In the genomic region with DNA sequence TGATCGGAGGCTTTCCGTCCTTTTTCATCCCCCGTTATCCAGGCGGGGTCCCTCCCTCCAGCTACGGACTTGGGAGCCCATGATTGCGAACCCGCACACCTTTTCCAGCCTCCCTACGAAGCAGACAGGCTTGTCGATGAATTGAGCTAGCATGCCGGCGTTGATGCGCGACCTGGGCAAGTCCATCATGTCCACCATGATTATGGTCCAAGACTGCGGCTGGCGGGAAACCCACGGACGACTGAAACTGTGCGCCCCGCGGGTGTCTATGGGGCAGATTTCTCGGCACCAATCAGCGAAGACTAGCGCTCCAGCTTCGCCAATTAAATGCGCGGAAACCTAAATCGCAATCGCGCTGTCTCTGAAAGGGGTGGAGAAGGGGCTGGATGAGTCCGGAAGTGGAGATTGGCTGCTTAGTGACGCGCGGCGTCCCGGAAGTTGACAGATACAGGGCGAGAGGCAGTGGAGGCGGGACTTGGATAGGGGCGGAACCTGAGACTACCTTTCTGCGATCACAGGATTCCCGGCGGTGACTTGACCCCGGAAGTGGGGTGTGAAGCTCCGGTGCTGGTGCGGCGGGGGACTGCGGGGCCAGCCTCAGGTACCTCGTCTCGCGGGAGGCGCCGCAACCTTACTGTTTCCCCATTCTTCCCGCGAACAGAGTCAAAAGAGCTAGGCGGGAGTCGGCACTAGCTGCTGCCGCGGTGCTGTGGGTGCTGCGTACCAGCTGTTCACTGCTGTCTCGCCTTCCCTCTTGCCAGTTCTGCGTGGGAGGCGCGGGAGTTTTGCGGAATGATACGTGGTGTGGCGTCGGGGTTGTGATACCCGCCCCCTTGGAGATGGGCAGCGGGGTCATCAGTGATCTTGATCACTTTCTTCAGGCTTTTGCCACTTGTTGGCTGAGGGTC, we compare ENCODE assay signal across 8 cellular contexts.
A peak's percentile ranks its signal among the peaks of the same experiment; 100 is the strongest.
DNase-seq lines count a peak whose midpoint lies in the region; ATAC-seq lines count a peak whose summit lies in the region.

A gene (plus strand): TSS at position 532 of the 908 bp plus-strand sequence. CDS start 32,620 bp downstream, outside the sequence.

- peak within 1 kb of the TSS; percentile 82 to 97 (median 93) for H3K4me2 ChIP-seq in BLaER1 treated with 17β-estradiol and CSF1 and Interleukin-3, amounts not matched to agents 10 nM and 100 nM

- H3K27me3 ChIP-seq in BLaER1 treated with 17β-estradiol and CSF1 and Interleukin-3, amounts not matched to agents 10 nM and 100 nM: no peaks in the 10 kb centered on the region

- H3K9me3 ChIP-seq in BLaER1 treated with 17β-estradiol and CSF1 and Interleukin-3, amounts not matched to agents 10 nM and 100 nM (replicated peaks in 1 of 11): no peaks in the 10 kb centered on the region

- no peaks in the 10 kb centered on the region; a peak in 1 of 22 replicates for H4K20me1 ChIP-seq in BLaER1 treated with 17β-estradiol and CSF1 and Interleukin-3, amounts not matched to agents 10 nM and 100 nM

- H3K36me3 ChIP-seq in BLaER1 treated with 17β-estradiol and CSF1 and Interleukin-3, amounts not matched to agents 10 nM and 100 nM: peaks cover 9 to 27% (median 18%) of the 10 kb centered on the region in 11 experiments; a peak in 16 of 22 replicates

- DNase-seq in NCI-H748 (lab: John Stamatoyannopoulos, UW; ENCODE audit: unreplicated experiment) (peak; percentile 100), cortex of kidney (lab: John Stamatoyannopoulos, UW) (peak; percentile 94), left kidney (ENCODE audit: low read depth, low spot score) (peak; percentile 100)
- peak; percentile 97 for DNase-seq in activated CD4-positive, alpha-beta T cell treated with anti-CD3 and anti-CD28 coated beads, Interleukin-2, amount 50 U/mL, for 1 hour
- peak; percentile 96 to 97 for DNase-seq in stimulated activated CD4-positive, alpha-beta T cell treated with anti-CD3 and anti-CD28 coated beads, Interleukin-2, amount 100 ng/mL, for 24 hours

- H3K4me3 ChIP-seq in BLaER1 treated with 17β-estradiol and CSF1 and Interleukin-3, amounts not matched to agents 10 nM and 100 nM: peak within 1 kb of the TSS; percentile 74 to 89 (median 83)

- peak within 1 kb of the TSS; percentile 80 to 86 (median 85) for H3K9ac ChIP-seq in BLaER1 treated with 17β-estradiol and CSF1 and Interleukin-3, amounts not matched to agents 10 nM and 100 nM

- ATAC-seq in GM19351 (IDR thresholded peaks at IDR 0.05; ENCODE audit: unreplicated experiment) (peak; percentile 95), HG03521 (IDR thresholded peaks at IDR 0.05; ENCODE audit: unreplicated experiment) (peak; percentile 98)

- H3K4me1 ChIP-seq in BLaER1 treated with 17β-estradiol and CSF1 and Interleukin-3, amounts not matched to agents 10 nM and 100 nM: peaks cover 17 to 24% (median 21%) of the 10 kb centered on the region in 10 experiments

- peak within 1 kb of the TSS; percentile 75 to 85 (median 81) for H3K27ac ChIP-seq in BLaER1 treated with 17β-estradiol and CSF1 and Interleukin-3, amounts not matched to agents 10 nM and 100 nM

Comparison
In these comparisons a context has a peak if more than half of its experiments do, and no peak if none do; other contexts are left out.
1. Peak in every context shown above with its lines: DNase-seq, ATAC-seq, H3K4me3 ChIP-seq and H3K27ac ChIP-seq.